ENCODE assay signal across 1 cellular context in genomic region chr12:49909328-49909727, GRCh38.
TF ChIP-seq lines count a peak whose summit lies in the region.

No MANE protein-coding gene starts in this region.

TF ChIP-seq in H1, 55 proteins besides CTCF, POLR2A, EP300 and RAD21:
- no peak for TF ChIP-seq JUND (IDR thresholded peaks at IDR 0.05; ENCODE audit: low read length)
- TF ChIP-seq RNF2 (IDR thresholded peaks at IDR 0.05; ENCODE audit: borderline replicate concordance, low read depth, low read length, missing control alignments, poor library complexity, severe bottlenecking) = no peak
- no peak for TF ChIP-seq ZNF274 (IDR thresholded peaks at IDR 0.05; ENCODE audit: borderline replicate concordance, extremely low read depth, low read length)
- TF ChIP-seq TAF7 (optimal IDR thresholded peaks at IDR 0.05; ENCODE audit: borderline replicate concordance, low read depth, low read length) = no peak
- TF ChIP-seq RXRA (IDR thresholded peaks at IDR 0.05; ENCODE audit: insufficient read depth, low read depth, low read length) = no peak
- TF ChIP-seq TBP (IDR thresholded peaks at IDR 0.05; ENCODE audit: low read depth, low read length) = no peak
- TF ChIP-seq RFX5 (IDR thresholded peaks at IDR 0.05; ENCODE audit: borderline replicate concordance, low read depth, low read length) = no peak
- TF ChIP-seq POU5F1 (IDR thresholded peaks at IDR 0.05; ENCODE audit: low read depth, low read length) = no peak
